In genomic region chr7:55965805-55966421, GRCh38 we compare ENCODE assay signal across 8 cellular contexts. TPM values are rescaled to one million over a fixed set of nuclear protein-coding genes. Genes with fewer than 3 reads are reported as not detected.
DNase-seq lines count a peak whose midpoint lies in the region; ATAC-seq and TF ChIP-seq lines count a peak whose summit lies in the region.

No MANE protein-coding gene starts in this region.

- H3K27me3 ChIP-seq in Loucy (ENCODE audit: insufficient read depth, low read length, poor library complexity, severe bottlenecking) = no peaks in the 10 kb centered on the region
- no peaks in the 10 kb centered on the region for H3K27me3 ChIP-seq in Peyer's patch

- no peak overlapping the region for H2AFZ ChIP-seq in Loucy (ENCODE audit: low read length)

- no peaks in the 10 kb centered on the region for H3K27me3 Mint-ChIP-seq in chondrocyte (ENCODE audit: low read depth)

- DNase-seq in Ammon's horn (ENCODE audit: low spot score) (peak; percentile 45), chondrocyte (ENCODE audit: low spot score) (no peak), midbrain (lab: John Stamatoyannopoulos, UW) (peak; percentile 35), Peyer's patch (no peak)

- H3K9ac ChIP-seq in Loucy (ENCODE audit: low read depth, low read length, poor library complexity, severe bottlenecking) = peak overlapping the region; percentile 85

- H3K36me3 ChIP-seq in Loucy (ENCODE audit: insufficient read depth, low read length) (no peaks in the 10 kb centered on the region), Peyer's patch (peaks cover 0 to 6% (median 0%) of the 10 kb centered on the region in 3 donors)

- ATAC-seq in GM21526 (IDR thresholded peaks at IDR 0.05; ENCODE audit: low FRiP score, unreplicated experiment) (no peak), HG02798 (IDR thresholded peaks at IDR 0.05; ENCODE audit: poor library complexity, unreplicated experiment) (no peak), HG03139 (IDR thresholded peaks at IDR 0.05; ENCODE audit: unreplicated experiment) (no peak)

- TF ChIP-seq POLR2A in Peyer's patch (IDR thresholded peaks at IDR 0.05) = no peak

- H3K4me1 Mint-ChIP-seq in chondrocyte (ENCODE audit: low read depth) = peaks cover 33% of the 10 kb centered on the region

- H4K20me1 ChIP-seq in Loucy (ENCODE audit: insufficient read depth, low read length, poor library complexity, severe bottlenecking) = peaks cover 16% of the 10 kb centered on the region

- H3K9me3 ChIP-seq in Loucy (ENCODE audit: insufficient read depth, low read depth, low read length) (no peaks in the 10 kb centered on the region), Peyer's patch (no peaks in the 10 kb centered on the region)

- peaks cover 55% of the 10 kb centered on the region for H3K79me2 ChIP-seq in Loucy (ENCODE audit: insufficient read depth, low read length)

- peak overlapping the region; percentile 43 for H3K27ac Mint-ChIP-seq in chondrocyte (ENCODE audit: unreplicated experiment)

- H3K4me3 Mint-ChIP-seq in chondrocyte (ENCODE audit: unreplicated experiment) = peak overlapping the region; percentile 92

- H3K4me1 ChIP-seq in Loucy (ENCODE audit: insufficient read depth, low read length, poor library complexity, severe bottlenecking) = peaks cover 32% of the 10 kb centered on the region
- peaks cover 0 to 8% (median 4%) of the 10 kb centered on the region in 4 donors for H3K4me1 ChIP-seq in Peyer's patch

- H3K4me2 ChIP-seq in Loucy (ENCODE audit: low read depth, low read length, poor library complexity, severe bottlenecking) = peak overlapping the region; percentile 62

- H3K9me3 Mint-ChIP-seq in chondrocyte (ENCODE audit: low read depth) = no peaks in the 10 kb centered on the region

- TF ChIP-seq CTCF in Loucy (conservative IDR thresholded peaks at IDR 0.05; ENCODE audit: low read length) (no peak), chondrocyte (IDR thresholded peaks at IDR 0.05) (no peak), Peyer's patch (IDR thresholded peaks at IDR 0.05) (no peak)

- H3F3A ChIP-seq in Loucy (ENCODE audit: low read depth) = no peaks in the 10 kb centered on the region

- peak overlapping the region; percentile 84 for H3K4me3 ChIP-seq in Loucy (ENCODE audit: low read length, poor library complexity, severe bottlenecking)
- H3K4me3 ChIP-seq in Peyer's patch = peak overlapping the region in 2 of 4 donors; percentile 58 to 84

- no peaks in the 10 kb centered on the region for H3K9me2 ChIP-seq in Loucy (replicated peaks; ENCODE audit: low read depth, low read length)

- H3K27ac ChIP-seq in Peyer's patch = peak overlapping the region in 2 of 4 donors; percentile 68 to 86

- peaks cover 12% of the 10 kb centered on the region for H3K36me3 Mint-ChIP-seq in chondrocyte (ENCODE audit: low read depth)

RNA-seq across cellular contexts. Expression of gene NIPSNAP2, which starts 1.5 kb away (rescaled TPM):
- total RNA-seq in chondrocyte = 37.3 to 43.4 TPM (median 43.0 TPM) in 3 replicates
- total RNA-seq in Peyer's patch = 10 to 100 TPM; 37.5 to 87.5 (median 54.2) TPM

RNA-seq across cellular contexts. Expression of gene MRPS17, which starts 14.2 kb away (rescaled TPM):
- total RNA-seq in chondrocyte = 11.8 to 13.0 TPM (median 11.9 TPM) in 3 replicates
- total RNA-seq in Peyer's patch = 1 to 10 TPM; 4.4 to 10.0 (median 7.3) TPM

Comparison
In these comparisons a context has a peak if more than half of its experiments do, and no peak if none do; other contexts are left out.
1. DNase-seq: peak in Ammon's horn (single experiment) and midbrain (single experiment); none in chondrocyte (single experiment) and Peyer's patch (0 of 3).